2 cellular contexts compared by ENCODE assay signal in genomic region chr22:38706101-38706884, GRCh38.
TF ChIP-seq lines count a peak whose summit lies in the region.

No MANE protein-coding gene starts in this region.

TF ChIP-seq in HEK293, 187 proteins besides CTCF, POLR2A, EP300 and RAD21 (continues in another document):
- TF ChIP-seq GFI1B (tag by site-specific recombination; IDR thresholded peaks at IDR 0.05) (no peak), ZNF335 (tag by site-specific recombination; conservative IDR thresholded peaks at IDR 0.05) (peak; percentile 46), ZNF626 (tag by site-specific recombination; IDR thresholded peaks at IDR 0.05) (no peak), ZNF341 (tag by site-specific recombination; IDR thresholded peaks at IDR 0.05; ENCODE audit: low read depth) (peak; percentile 77), PRDM4 (tag by site-specific recombination; IDR thresholded peaks at IDR 0.05) (no peak), ZXDB (tag by site-specific recombination; IDR thresholded peaks at IDR 0.05) (peak; percentile 57; the same call in 1 of the 2 replicates), ZNF449 (tag by site-specific recombination; IDR thresholded peaks at IDR 0.05) (no peak), ZNF660 (tag by site-specific recombination; IDR thresholded peaks at IDR 0.05) (peak; percentile 88; the same call in 1 of the 2 replicates), KLF16 (tag by site-specific recombination; IDR thresholded peaks at IDR 0.05) (peak; percentile 53; the same call in 1 of the 2 replicates), ZFP37 (tag by site-specific recombination; IDR thresholded peaks at IDR 0.05) (no peak), SCRT1 (tag by site-specific recombination; IDR thresholded peaks at IDR 0.05; ENCODE audit: borderline replicate concordance) (no peak), PRDM2 (tag by site-specific recombination; IDR thresholded peaks at IDR 0.05; ENCODE audit: borderline replicate concordance) (no peak), ZNF324 (tag by site-specific recombination; IDR thresholded peaks at IDR 0.05) (no peak), ZNF843 (tag by site-specific recombination; IDR thresholded peaks at IDR 0.05) (no peak), KLF8 (tag by site-specific recombination; IDR thresholded peaks at IDR 0.05) (no peak)

TF ChIP-seq in GM12878, 131 proteins besides CTCF, POLR2A, EP300 and RAD21 (continues in another document):
- TF ChIP-seq YBX1 (IDR thresholded peaks at IDR 0.05), result no peak
- no peak for TF ChIP-seq STAT3 (IDR thresholded peaks at IDR 0.05; ENCODE audit: low read depth, low read length)
- no peak for TF ChIP-seq MYB (IDR thresholded peaks at IDR 0.05; ENCODE audit: borderline replicate concordance, low read depth, low read length)
- TF ChIP-seq POU2F2 (IDR thresholded peaks at IDR 0.05; ENCODE audit: borderline replicate concordance, low read depth, low read length), result no peak
- TF ChIP-seq E2F4 (IDR thresholded peaks at IDR 0.05; ENCODE audit: low read depth, low read length), result no peak
- no peak; a peak in 1 of 4 replicates for TF ChIP-seq BHLHE40 (IDR thresholded peaks at IDR 0.05; ENCODE audit: borderline replicate concordance in 1 of 2, low read depth in 2 of 2, low read length in 1 of 2)
- TF ChIP-seq HSF1 (IDR thresholded peaks at IDR 0.05; ENCODE audit: low read depth, low read length), result no peak
- TF ChIP-seq RELA (IDR thresholded peaks at IDR 0.05; ENCODE audit: borderline replicate concordance, partially characterized antibody), result no peak
- TF ChIP-seq HCFC1 (IDR thresholded peaks at IDR 0.05; ENCODE audit: low read length), result peak; percentile 5; the same call in 1 of the 2 replicates
- no peak for TF ChIP-seq USF1 (IDR thresholded peaks at IDR 0.05; ENCODE audit: borderline replicate concordance, extremely low read length, insufficient read depth, low read depth, low read length)
- TF ChIP-seq CREM (IDR thresholded peaks at IDR 0.05; ENCODE audit: low read depth), result no peak
- TF ChIP-seq BMI1 (IDR thresholded peaks at IDR 0.05; ENCODE audit: borderline replicate concordance), result no peak
- no peak for TF ChIP-seq BRCA1 (IDR thresholded peaks at IDR 0.05; ENCODE audit: low read depth, low read length)
- TF ChIP-seq FOXK2 (IDR thresholded peaks at IDR 0.05), result no peak
- no peak for TF ChIP-seq SREBF1 (IDR thresholded peaks at IDR 0.05; ENCODE audit: low read length)
- TF ChIP-seq BCL3 (IDR thresholded peaks at IDR 0.05; ENCODE audit: borderline replicate concordance, insufficient read depth, low read depth, low read length, poor library complexity, severe bottlenecking), result no peak
- no peak for TF ChIP-seq SMAD1 (IDR thresholded peaks at IDR 0.05; ENCODE audit: low read depth, partially characterized antibody)
- peak; percentile 38; the same call in 1 of the 2 replicates for TF ChIP-seq TCF3 (IDR thresholded peaks at IDR 0.05; ENCODE audit: borderline replicate concordance, insufficient read depth, low read depth, low read length)
- TF ChIP-seq ZSCAN29 (IDR thresholded peaks at IDR 0.05), result peak; percentile 64; the same call in 1 of the 2 replicates
- no peak for TF ChIP-seq SPI1 (IDR thresholded peaks at IDR 0.05; ENCODE audit: borderline replicate concordance, insufficient read depth, low read depth, low read length)
- 0 out of 2 replicates have a peak, but pooled peaks have one; percentile 26 for TF ChIP-seq ZNF217 (IDR thresholded peaks at IDR 0.05)
- no peak for TF ChIP-seq SIX5 (IDR thresholded peaks at IDR 0.05; ENCODE audit: low read depth, low read length, severe bottlenecking)
- TF ChIP-seq CUX1 (IDR thresholded peaks at IDR 0.05; ENCODE audit: insufficient replicate concordance, low read depth, low read length), result no peak
- TF ChIP-seq ZBTB40 (IDR thresholded peaks at IDR 0.05; ENCODE audit: borderline replicate concordance), result no peak
- no peak; the same call in 1 of the 2 replicates for TF ChIP-seq RB1 (IDR thresholded peaks at IDR 0.05; ENCODE audit: borderline replicate concordance)
- TF ChIP-seq RAD51 (IDR thresholded peaks at IDR 0.05), result no peak
- no peak; the same call in 1 of the 2 replicates for TF ChIP-seq POLR2AphosphoS5 (IDR thresholded peaks at IDR 0.05; ENCODE audit: low read length)
- TF ChIP-seq PAX8 (IDR thresholded peaks at IDR 0.05), result no peak
- no peak for TF ChIP-seq HDAC6 (IDR thresholded peaks at IDR 0.05; ENCODE audit: unreplicated experiment)
- TF ChIP-seq E2F8 (IDR thresholded peaks at IDR 0.05; ENCODE audit: low read depth, partially characterized antibody), result no peak
- 0 out of 2 replicates have a peak, but pooled peaks have one; percentile 63 for TF ChIP-seq WRNIP1 (IDR thresholded peaks at IDR 0.05; ENCODE audit: borderline replicate concordance, low read depth, low read length)
- no peak; the same call in 1 of the 2 replicates for TF ChIP-seq IKZF1 (conservative IDR thresholded peaks at IDR 0.05)
- TF ChIP-seq SMC3 (IDR thresholded peaks at IDR 0.05; ENCODE audit: borderline replicate concordance, low read length), result no peak
- TF ChIP-seq SUPT20H (IDR thresholded peaks at IDR 0.05; ENCODE audit: borderline replicate concordance, control insufficient read depth, low read depth, low read length), result no peak
- no peak for TF ChIP-seq SMAD5 (IDR thresholded peaks at IDR 0.05; ENCODE audit: low read depth)
- no peak for TF ChIP-seq KDM1A (IDR thresholded peaks at IDR 0.05; ENCODE audit: borderline replicate concordance)
- no peak for TF ChIP-seq IRF3 (IDR thresholded peaks at IDR 0.05)
- no peak for TF ChIP-seq NR2C2 (IDR thresholded peaks at IDR 0.05; ENCODE audit: borderline replicate concordance, control insufficient read depth, insufficient read length, low read depth)
